Comparison of ENCODE assay signal across 14 cellular contexts in the genomic region with DNA sequence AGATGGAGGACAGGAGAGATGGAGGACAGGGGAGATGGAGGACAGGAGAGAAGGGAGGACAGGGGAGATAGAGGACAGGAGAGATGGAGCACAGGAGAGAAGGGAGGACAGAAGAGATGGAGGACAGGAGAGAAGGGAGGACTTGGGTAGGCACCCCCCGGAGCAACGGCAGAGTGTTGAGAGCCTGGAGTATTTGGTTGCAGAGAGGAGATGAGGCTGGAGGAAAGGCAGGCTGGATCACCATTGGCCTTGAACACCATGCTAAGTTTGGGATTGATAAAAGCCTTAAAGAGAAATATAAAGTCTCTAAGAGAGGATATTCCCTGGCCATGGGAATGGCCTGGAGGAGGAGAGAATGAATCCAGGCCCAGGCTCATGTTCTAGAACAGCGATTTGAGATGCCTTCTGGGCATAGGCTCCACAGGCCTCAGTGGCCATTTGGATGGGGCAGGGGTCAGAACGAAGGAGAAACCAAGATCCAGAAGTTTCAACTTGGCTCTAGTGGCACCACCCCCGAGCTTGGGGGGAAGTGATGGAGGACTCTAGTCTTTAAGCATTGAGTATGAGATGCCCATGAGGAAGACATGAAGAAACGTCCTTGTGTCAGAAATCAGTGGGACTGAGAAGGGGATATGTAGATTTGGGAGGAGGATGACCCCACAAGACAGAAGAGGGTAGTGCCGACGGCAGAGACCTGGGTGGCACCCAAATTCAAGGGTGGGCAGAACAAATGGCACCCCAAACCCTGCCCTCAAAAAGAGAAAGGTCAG. TPM values are rescaled to one million over a fixed set of nuclear protein-coding genes. Genes with fewer than 3 reads are reported as not detected.
"Had no signal": no experiment of that assay in that cellular context is flagged by ENCODE, and none has a peak within 500 bp of the region (broad histone marks: within the 10 kb centered on the region; RNA-seq: fewer than 3 reads in every experiment).

No MANE protein-coding gene starts in this region.

- H3K27ac Mint-ChIP-seq: activated CD4-positive, alpha-beta T cell treated with anti-CD3 and anti-CD28 coated beads, Interleukin-2, amount 10 ng/mL, durations not matched to agents 7 days and 5 days; activated naive CD4-positive, alpha-beta T cell treated with anti-CD3 and anti-CD28 coated beads for 36 hours; stimulated activated memory B cell treated with anti-CD40 and anti-IgM and Interleukin-4, amounts not matched to agents 10 μg/mL and 1 μg/mL and 100 μg/mL, for 72 hours had no signal

- H3K4me3 Mint-ChIP-seq: activated CD4-positive, alpha-beta T cell treated with anti-CD3 and anti-CD28 coated beads, Interleukin-2, amount 10 ng/mL, durations not matched to agents 7 days and 5 days; activated naive CD4-positive, alpha-beta T cell treated with anti-CD3 and anti-CD28 coated beads for 36 hours; stimulated activated memory B cell treated with anti-CD40 and anti-IgM and Interleukin-4, amounts not matched to agents 10 μg/mL and 1 μg/mL and 100 μg/mL, for 72 hours had no signal

- H3K4me3 ChIP-seq: breast epithelium, esophagus squamous epithelium, skin epidermis, upper lobe of left lung had no signal

- DNase-seq: activated CD4-positive, alpha-beta T cell treated with anti-CD3 and anti-CD28 coated beads, Interleukin-2, amount 10 ng/mL, durations not matched to agents 7 days and 5 days; activated naive CD4-positive, alpha-beta T cell treated with anti-CD3 and anti-CD28 coated beads for 36 hours; esophagus squamous epithelium; foreskin fibroblast; mesendoderm; upper lobe of left lung; WERI-Rb-1 had no signal

- H3K9me3 Mint-ChIP-seq: activated naive CD4-positive, alpha-beta T cell treated with anti-CD3 and anti-CD28 coated beads for 36 hours had no signal

- H3K9me3 ChIP-seq: breast epithelium, esophagus squamous epithelium, upper lobe of left lung had no signal

- H3K27ac ChIP-seq: breast epithelium, esophagus squamous epithelium, RWPE1, skin epidermis, upper lobe of left lung, WERI-Rb-1 had no signal

- H3K4me1 ChIP-seq: breast epithelium had no signal

- H3K27me3 Mint-ChIP-seq: activated CD4-positive, alpha-beta T cell treated with anti-CD3 and anti-CD28 coated beads, Interleukin-2, amount 10 ng/mL, durations not matched to agents 7 days and 5 days; stimulated activated memory B cell treated with anti-CD40 and anti-IgM and Interleukin-4, amounts not matched to agents 10 μg/mL and 1 μg/mL and 100 μg/mL, for 72 hours had no signal

- ATAC-seq: left lobe of liver; stimulated activated memory B cell treated with anti-CD40 and anti-IgM and Interleukin-4, amounts not matched to agents 10 μg/mL and 1 μg/mL and 100 μg/mL, for 72 hours had no signal

- H3K4me1 Mint-ChIP-seq: activated CD4-positive, alpha-beta T cell treated with anti-CD3 and anti-CD28 coated beads, Interleukin-2, amount 10 ng/mL, durations not matched to agents 7 days and 5 days had no signal

- H3K27me3 ChIP-seq: breast epithelium, esophagus squamous epithelium, upper lobe of left lung had no signal

- H3K36me3 ChIP-seq: breast epithelium, esophagus squamous epithelium, upper lobe of left lung, WERI-Rb-1 had no signal

RNA-seq across cellular contexts. Expression of a gene that starts 47.9 kb away (rescaled TPM):
- total RNA-seq: activated CD4-positive, alpha-beta T cell treated with anti-CD3 and anti-CD28 coated beads, Interleukin-2, amount 10 ng/mL, durations not matched to agents 7 days and 5 days; activated naive CD4-positive, alpha-beta T cell treated with anti-CD3 and anti-CD28 coated beads for 36 hours; left lobe of liver; myocyte; SK-MEL-5 had no signal
